Comparison of ENCODE assay signal across 1 cellular context in the genomic region with DNA sequence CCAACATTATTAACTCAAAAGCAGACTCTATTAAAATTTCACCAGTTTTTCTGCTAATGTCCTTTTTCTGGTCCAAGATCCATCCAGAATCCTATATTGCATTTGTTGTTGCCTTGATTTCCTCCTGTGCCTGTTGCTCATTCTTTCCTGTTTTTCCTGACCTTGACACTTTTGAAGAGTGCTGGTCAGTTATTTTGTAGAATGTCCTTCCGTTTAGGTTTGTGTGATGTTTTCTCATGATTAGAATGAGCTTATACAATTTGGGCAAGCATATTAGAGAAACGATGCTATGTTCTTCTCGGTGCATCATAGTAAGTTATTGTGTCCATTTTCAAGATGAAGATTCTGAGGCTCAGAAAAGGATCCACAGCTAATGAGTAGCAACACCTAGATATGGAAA.
TF ChIP-seq lines count a peak whose summit lies in the region.

No MANE protein-coding gene starts in this region.

TF ChIP-seq in IMR-90, 13 proteins besides CTCF, POLR2A, EP300 and RAD21:
- TF ChIP-seq CHD1 (IDR thresholded peaks at IDR 0.05; ENCODE audit: low read depth, low read length), result no peak
- TF ChIP-seq, protein P1, sequence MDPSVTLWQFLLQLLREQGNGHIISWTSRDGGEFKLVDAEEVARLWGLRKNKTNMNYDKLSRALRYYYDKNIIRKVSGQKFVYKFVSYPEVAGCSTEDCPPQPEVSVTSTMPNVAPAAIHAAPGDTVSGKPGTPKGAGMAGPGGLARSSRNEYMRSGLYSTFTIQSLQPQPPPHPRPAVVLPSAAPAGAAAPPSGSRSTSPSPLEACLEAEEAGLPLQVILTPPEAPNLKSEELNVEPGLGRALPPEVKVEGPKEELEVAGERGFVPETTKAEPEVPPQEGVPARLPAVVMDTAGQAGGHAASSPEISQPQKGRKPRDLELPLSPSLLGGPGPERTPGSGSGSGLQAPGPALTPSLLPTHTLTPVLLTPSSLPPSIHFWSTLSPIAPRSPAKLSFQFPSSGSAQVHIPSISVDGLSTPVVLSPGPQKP (IDR thresholded peaks at IDR 0.05; ENCODE audit: borderline replicate concordance, low read depth, low read length), result no peak
- no peak for TF ChIP-seq RFX5 (IDR thresholded peaks at IDR 0.05; ENCODE audit: low read depth, low read length)
- no peak for TF ChIP-seq RCOR1 (IDR thresholded peaks at IDR 0.05; ENCODE audit: insufficient replicate concordance, low read length)
- no peak for TF ChIP-seq SMC3 (IDR thresholded peaks at IDR 0.05; ENCODE audit: low read depth, low read length)
TF ChIP-seq in IMR-90: peak in this region for 0.
